Comparison of ENCODE assay signal across 16 cellular contexts in genomic region chr10:84171700-84172434, GRCh38. TPM values are rescaled to one million over a fixed set of nuclear protein-coding genes. Genes with fewer than 3 reads are reported as not detected.
DNase-seq lines count a peak whose midpoint lies in the region; ATAC-seq and TF ChIP-seq lines count a peak whose summit lies in the region.
"Not testable (repeated sequence)": the region's sequence is repeated elsewhere in the genome, so short reads cannot be mapped to it uniquely, and the experiment has no call there.
"Had no signal": no experiment of that assay in that cellular context is flagged by ENCODE, and none has a peak within 500 bp of the region (broad histone marks: within the 10 kb centered on the region; RNA-seq: fewer than 3 reads in every experiment).

No MANE protein-coding gene starts in this region.

- H2BK12ac ChIP-seq in neuronal stem cell (ENCODE audit: low read length): not testable (repeated sequence)

- H3K14ac ChIP-seq in neuronal stem cell (ENCODE audit: low read length): not testable (repeated sequence)

- H4K91ac ChIP-seq in neuronal stem cell (ENCODE audit: low read depth, low read length, poor library complexity): not testable (repeated sequence)

- ATAC-seq in GM18868 (IDR thresholded peaks at IDR 0.05; ENCODE audit: unreplicated experiment) (peak; percentile 56), GM21360 (IDR thresholded peaks at IDR 0.05; ENCODE audit: unreplicated experiment) (peak; percentile 36), HG02763 (IDR thresholded peaks at IDR 0.05; ENCODE audit: unreplicated experiment) (peak; percentile 16), HG03175 (IDR thresholded peaks at IDR 0.05; ENCODE audit: unreplicated experiment) (peak; percentile 32)

- CTCF ChIA-PET in OCI-LY7 (lab: Charles Lee; ENCODE audit: unreplicated experiment): not testable (repeated sequence)

- not testable (repeated sequence) for H4K20me1 ChIP-seq in OCI-LY7 (ENCODE audit: insufficient read depth, low read length)

- not testable (repeated sequence) for H3K23ac ChIP-seq in neuronal stem cell (ENCODE audit: low read depth, low read length, poor library complexity)

- not testable (repeated sequence) for H3K79me1 ChIP-seq in neuronal stem cell (ENCODE audit: low read depth, low read length)

- peak overlapping the region; percentile 20; the same call in 1 of the 2 replicates for H3K4me2 ChIP-seq in OCI-LY7 (ENCODE audit: low read length)
- not testable (repeated sequence) for H3K4me2 ChIP-seq in neuronal stem cell (ENCODE audit: insufficient read depth, low read length, poor library complexity, severe bottlenecking)

- not testable (repeated sequence) for H3K9ac ChIP-seq in neuronal stem cell (ENCODE audit: low read depth, low read length, poor library complexity)

- peaks cover 14% of the 10 kb centered on the region for H3K4me1 ChIP-seq in OCI-LY7 (ENCODE audit: insufficient read depth, low read length, poor library complexity, severe bottlenecking)
- H3K4me1 ChIP-seq in neuronal stem cell (ENCODE audit: control insufficient read depth in 2 of 2, insufficient read depth in 1 of 2, low read depth in 1 of 2, low read length in 2 of 2): not testable (repeated sequence)

- not testable (repeated sequence) for H3K9me3 ChIP-seq in OCI-LY7 (ENCODE audit: low read length); neuronal stem cell (replicated peaks in 1 of 2; ENCODE audit: control insufficient read depth in 2 of 2, insufficient read depth in 1 of 2, low read depth in 1 of 2, low read length in 2 of 2)

- not testable (repeated sequence) for H2AK5ac ChIP-seq in neuronal stem cell (ENCODE audit: low read depth, low read length)

- H2BK5ac ChIP-seq in neuronal stem cell (ENCODE audit: low read length): not testable (repeated sequence)

- not testable (repeated sequence) for H3K79me2 ChIP-seq in OCI-LY7 (ENCODE audit: insufficient read depth, low read depth, low read length)

- not testable (repeated sequence) for H3K4me3 ChIP-seq in OCI-LY7 (ENCODE audit: low read depth, low read length, poor library complexity, severe bottlenecking); neuronal stem cell (ENCODE audit: low read length in 2 of 2)

- H3K36me3 ChIP-seq in OCI-LY7 (ENCODE audit: insufficient read depth, low read length); neuronal stem cell (replicated peaks in 1 of 2; ENCODE audit: control insufficient read depth in 2 of 2, insufficient read depth in 2 of 2, low read length in 2 of 2): not testable (repeated sequence)

- not testable (repeated sequence) for TF ChIP-seq CTCF in OCI-LY7 (conservative IDR thresholded peaks at IDR 0.05; ENCODE audit: low read length)

- BruUV-seq in OCI-LY7 (replicated peaks; lab: Mats Ljungman, UMichigan): not testable (repeated sequence)

- peak overlapping the region; percentile 32 for H3K27ac ChIP-seq in OCI-LY7 (ENCODE audit: low read depth, low read length, poor library complexity, severe bottlenecking)
- not testable (repeated sequence) for H3K27ac ChIP-seq in neuronal stem cell (replicated peaks; ENCODE audit: low read length)

- DNase-seq in Caki2 (ENCODE audit: low read depth) (peak; percentile 76), glomerular visceral epithelial cell (ENCODE audit: extremely low spot score) (peak; percentile 90)
- DNase-seq in OCI-LY7 (ENCODE audit: low spot score); neuronal stem cell (ENCODE audit: low spot score): not testable (repeated sequence)

- H4K8ac ChIP-seq in neuronal stem cell (ENCODE audit: low read depth, low read length): not testable (repeated sequence)

- H2AFZ ChIP-seq in OCI-LY7 (ENCODE audit: low read length) (peak overlapping the region; percentile 88; the same call in 1 of the 2 replicates), neuronal stem cell (ENCODE audit: low read length) (peak overlapping the region; percentile 92)

- intact Hi-C loops in OCI-LY7 (cut with micrococcal nuclease; ENCODE audit: unreplicated experiment): not testable (repeated sequence)

- POLR2A ChIA-PET in OCI-LY7 (lab: Charles Lee): not testable (repeated sequence)

- not testable (repeated sequence) for H3K18ac ChIP-seq in neuronal stem cell (ENCODE audit: low read length)

- not testable (repeated sequence) for H2BK15ac ChIP-seq in neuronal stem cell (ENCODE audit: low read length)

- H3K9me2 ChIP-seq in OCI-LY7 (ENCODE audit: insufficient read depth, low read length): not testable (repeated sequence)

- not testable (repeated sequence) for H3K4ac ChIP-seq in neuronal stem cell (ENCODE audit: low read length)

- WGBS in neuronal stem cell (ENCODE audit: extremely low coverage in 2 of 2, insufficient read length in 2 of 2, insufficient replicate concordance in 1 of 2), 2 donors: no CpG with 5 or more reads among the region's 21 CpGs

- H2BK120ac ChIP-seq in neuronal stem cell (ENCODE audit: low read depth, low read length): not testable (repeated sequence)

- H3K27me3 ChIP-seq in neuronal stem cell (ENCODE audit: control insufficient read depth in 3 of 3, insufficient read depth in 3 of 3, low read depth in 1 of 3, low read length in 3 of 3): not testable (repeated sequence)

- in situ Hi-C loops in Caki2 (cut with HindIII; ENCODE audit: low pct_unique_long_range_greater_than_20kb, low sequenced_read_pairs): not testable (repeated sequence)

RNA-seq across cellular contexts. Expression of gene GPR15LG, which starts 1.7 kb away (rescaled TPM):
- not detected in 2 replicates for total RNA-seq in Caki2 (2014; rRNA removed; shearing (Covaris generic); ENCODE audit: low replicate concordance)
- not detected in 2 replicates for total RNA-seq in OCI-LY7 (2014; rRNA removed; shearing (Covaris generic))
- total RNA-seq in OCI-LY7 (2022): not detected in 2 replicates
- not detected for polyA plus RNA-seq in neuronal stem cell (2013, experiment 1 of 2)
- not detected for polyA plus RNA-seq in neuronal stem cell (2013, experiment 2 of 2)
- total RNA-seq: activated CD4-positive, alpha-beta T cell treated with anti-CD3 and anti-CD28 coated beads, Interleukin-2, amount 10 ng/mL, durations not matched to agents 7 days and 5 days; activated naive CD8-positive, alpha-beta T cell treated with anti-CD3 and anti-CD28 coated beads, Interleukin-2, amount 10 ng/mL, durations not matched to agents 7 days and 5 days; activated T-cell treated with anti-CD3 and anti-CD28 coated beads, Interleukin-2, amount 50 U/mL, for 4 hours; cardiac muscle cell; progenitor cell of endocrine pancreas; SK-MEL-5 had no signal
- polyA plus RNA-seq: cardiac muscle cell had no signal

RNA-seq across cellular contexts. Expression of gene CDHR1, which starts 22.5 kb away (rescaled TPM):
- total RNA-seq in Caki2 (2014; rRNA removed; shearing (Covaris generic); ENCODE audit: low replicate concordance): 0.64 TPM in 1 of 2 replicates, not detected in the other
- total RNA-seq in OCI-LY7 (2014; rRNA removed; shearing (Covaris generic)): not detected in 2 replicates
- not detected in 2 replicates for total RNA-seq in OCI-LY7 (2022)
- polyA plus RNA-seq in neuronal stem cell (2013, experiment 1 of 2): 6.3 TPM
- 6.5 TPM for polyA plus RNA-seq in neuronal stem cell (2013, experiment 2 of 2)
- total RNA-seq: SK-MEL-5 had no signal

RNA-seq across cellular contexts. Expression of gene GHITM, which starts 32.6 kb away (rescaled TPM):
- 204 and 205 TPM in 2 replicates for total RNA-seq in Caki2 (2014; rRNA removed; shearing (Covaris generic); ENCODE audit: low replicate concordance)
- total RNA-seq in OCI-LY7 (2014; rRNA removed; shearing (Covaris generic)): 103 and 119 TPM in 2 replicates
- total RNA-seq in OCI-LY7 (2022): 120 and 132 TPM in 2 replicates
- 78.4 TPM for polyA plus RNA-seq in neuronal stem cell (2013, experiment 1 of 2)
- polyA plus RNA-seq in neuronal stem cell (2013, experiment 2 of 2): 78.6 TPM

RNA-seq across cellular contexts. Expression of gene LRIT2, which starts 53.5 kb away (rescaled TPM):
- total RNA-seq in Caki2 (2014; rRNA removed; shearing (Covaris generic); ENCODE audit: low replicate concordance): not detected in 2 replicates
- total RNA-seq in OCI-LY7 (2014; rRNA removed; shearing (Covaris generic)): not detected in 2 replicates
- not detected in 2 replicates for total RNA-seq in OCI-LY7 (2022)
- polyA plus RNA-seq in neuronal stem cell (2013, experiment 1 of 2): not detected
- polyA plus RNA-seq in neuronal stem cell (2013, experiment 2 of 2): not detected
- total RNA-seq: activated CD4-positive, alpha-beta T cell treated with anti-CD3 and anti-CD28 coated beads, Interleukin-2, amount 10 ng/mL, durations not matched to agents 7 days and 5 days; activated naive CD8-positive, alpha-beta T cell treated with anti-CD3 and anti-CD28 coated beads, Interleukin-2, amount 10 ng/mL, durations not matched to agents 7 days and 5 days; activated T-cell treated with anti-CD3 and anti-CD28 coated beads, Interleukin-2, amount 50 U/mL, for 4 hours; cardiac muscle cell; gastroesophageal sphincter; mucosa of gallbladder; progenitor cell of endocrine pancreas; SK-MEL-5 had no signal
- polyA plus RNA-seq: cardiac muscle cell had no signal
